Comparison of ENCODE assay signal across 15 cellular contexts in the genomic region with DNA sequence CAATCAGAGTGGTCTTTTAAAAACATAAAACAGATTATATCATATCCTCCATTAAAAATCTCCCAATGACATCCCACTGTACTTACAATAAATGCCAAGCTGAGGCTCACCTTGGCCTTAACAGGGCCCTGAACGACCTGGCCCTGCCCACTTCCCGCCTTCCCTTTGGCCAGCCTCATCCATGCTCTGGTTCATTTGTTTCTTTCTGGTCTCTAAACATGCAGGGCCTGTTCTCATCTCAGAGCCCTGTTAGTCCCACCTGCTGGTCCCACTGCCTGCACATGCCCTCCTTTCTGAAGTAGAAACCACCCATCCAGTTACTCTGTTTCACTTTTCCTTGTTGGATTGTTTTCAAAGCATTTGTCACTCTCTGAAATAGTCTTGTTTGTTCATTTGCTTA.
DNase-seq lines count a peak whose midpoint lies in the region; ATAC-seq and TF ChIP-seq lines count a peak whose summit lies in the region.
"Had no signal": no experiment of that assay in that cellular context is flagged by ENCODE, and none has a peak within 500 bp of the region (broad histone marks: within the 10 kb centered on the region; RNA-seq: fewer than 3 reads in every experiment).

No MANE protein-coding gene starts in this region.

- no peak overlapping the region for H3K9ac ChIP-seq in mesenchymal stem cell (ENCODE audit: low read length)

- no peak overlapping the region for H3K4me2 ChIP-seq in mesenchymal stem cell (ENCODE audit: low read length, poor library complexity, severe bottlenecking)

- no peak overlapping the region for H3K18ac ChIP-seq in mesenchymal stem cell (ENCODE audit: low read depth in 1 of 2, low read length in 2 of 2)

- H3K4me1 ChIP-seq in mesenchymal stem cell (ENCODE audit: control insufficient read depth, insufficient read depth, low read depth, low read length), result no peaks in the 10 kb centered on the region

- H3K9me3 ChIP-seq in mesenchymal stem cell (ENCODE audit: control insufficient read depth, low read length), result peaks cover 8% of the 10 kb centered on the region

- H2AK5ac ChIP-seq in mesenchymal stem cell (ENCODE audit: low read length, severe bottlenecking), result no peak overlapping the region

- H3K23ac ChIP-seq in mesenchymal stem cell (ENCODE audit: low read length in 2 of 2), result peak overlapping the region in 1 of 2 experiments; percentile 59

- WGBS in mesenchymal stem cell, result 51% methylated on average over 2 of the region's 2 CpGs

- ATAC-seq in esophagus mucosa (peak; percentile 64), Right ventricle myocardium superior (ENCODE audit: poor library complexity) (no peak), left cardiac atrium (no peak)
- ATAC-seq: CD8-positive, alpha-beta T cell had no signal

- intact Hi-C loops in Right ventricle myocardium superior (cut with DNase I) (no loop called here), left cardiac atrium (cut with DNase I) (no loop called here)

- H2BK5ac ChIP-seq in mesenchymal stem cell (ENCODE audit: low read depth, low read length, poor library complexity, severe bottlenecking), result no peak overlapping the region

- peak; percentile 18 for DNase-seq in H7
- DNase-seq in mesenchymal stem cell, result no peak
- DNase-seq in Right ventricle myocardium superior, result no peak
- no peak for DNase-seq in NCI-H446 treated with DMSO at 0.1 percent for 48 hours (lab: John Stamatoyannopoulos, UW)
- DNase-seq in left cardiac atrium, result no peak
- no peak for DNase-seq in SW480 (ENCODE audit: low spot score)
- DNase-seq: ACHN; C1 segment of cervical spinal cord; CD8-positive, alpha-beta T cell; COR-L47; DND-41; GDM1; H9 had no signal

- peak overlapping the region; percentile 29; the same call in 1 of the 2 replicates for H3K27ac ChIP-seq in C4-2B
- no peak overlapping the region for H3K27ac ChIP-seq in mesenchymal stem cell (ENCODE audit: low read length, poor library complexity, severe bottlenecking)

- no peak overlapping the region for H4K8ac ChIP-seq in mesenchymal stem cell (ENCODE audit: low read length)

- H2AFZ ChIP-seq in mesenchymal stem cell (ENCODE audit: low read depth, low read length), result peak overlapping the region; percentile 76

- no peak overlapping the region for H2BK12ac ChIP-seq in mesenchymal stem cell (ENCODE audit: low read length in 2 of 2)

- TF ChIP-seq CTCF in C4-2B (conservative IDR thresholded peaks at IDR 0.05), result no peak

- H2BK15ac ChIP-seq in mesenchymal stem cell (ENCODE audit: low read depth, poor library complexity, severe bottlenecking), result no peak overlapping the region

- H3K4me3 ChIP-seq in H7 (ENCODE audit: insufficient read depth, low read depth, low read length) (no peak overlapping the region), mesenchymal stem cell (ENCODE audit: insufficient read depth in 1 of 2, low read depth in 1 of 2, low read length in 2 of 2) (no peak overlapping the region)

- no peaks in the 10 kb centered on the region for H3K36me3 ChIP-seq in H7 (replicated peaks; ENCODE audit: control insufficient read depth, insufficient read depth, low read length)
- H3K36me3 ChIP-seq in mesenchymal stem cell (ENCODE audit: control insufficient read depth in 1 of 2, insufficient read depth in 2 of 2, low read depth in 1 of 2, low read length in 2 of 2), result no peaks in the 10 kb centered on the region

- no peak overlapping the region for H3K4ac ChIP-seq in mesenchymal stem cell (ENCODE audit: low read depth in 1 of 2, low read length in 2 of 2)

- no peak overlapping the region for H3K14ac ChIP-seq in mesenchymal stem cell (ENCODE audit: low read length in 2 of 2)

- no peak overlapping the region for H2BK120ac ChIP-seq in mesenchymal stem cell (ENCODE audit: low read depth, low read length)

- H3K27me3 ChIP-seq in H7 (ENCODE audit: control insufficient read depth, insufficient read depth, low read length) (no peaks in the 10 kb centered on the region), mesenchymal stem cell (ENCODE audit: control insufficient read depth in 1 of 2, insufficient read depth in 1 of 2, low read length in 2 of 2) (no peaks in the 10 kb centered on the region)

- H3K79me1 ChIP-seq in mesenchymal stem cell (replicated peaks; ENCODE audit: low read length, poor library complexity, severe bottlenecking), result no peaks in the 10 kb centered on the region

- no peak overlapping the region for H4K91ac ChIP-seq in mesenchymal stem cell (ENCODE audit: low read length)
